ENCODE assay signal across 10 cellular contexts in the genomic region with DNA sequence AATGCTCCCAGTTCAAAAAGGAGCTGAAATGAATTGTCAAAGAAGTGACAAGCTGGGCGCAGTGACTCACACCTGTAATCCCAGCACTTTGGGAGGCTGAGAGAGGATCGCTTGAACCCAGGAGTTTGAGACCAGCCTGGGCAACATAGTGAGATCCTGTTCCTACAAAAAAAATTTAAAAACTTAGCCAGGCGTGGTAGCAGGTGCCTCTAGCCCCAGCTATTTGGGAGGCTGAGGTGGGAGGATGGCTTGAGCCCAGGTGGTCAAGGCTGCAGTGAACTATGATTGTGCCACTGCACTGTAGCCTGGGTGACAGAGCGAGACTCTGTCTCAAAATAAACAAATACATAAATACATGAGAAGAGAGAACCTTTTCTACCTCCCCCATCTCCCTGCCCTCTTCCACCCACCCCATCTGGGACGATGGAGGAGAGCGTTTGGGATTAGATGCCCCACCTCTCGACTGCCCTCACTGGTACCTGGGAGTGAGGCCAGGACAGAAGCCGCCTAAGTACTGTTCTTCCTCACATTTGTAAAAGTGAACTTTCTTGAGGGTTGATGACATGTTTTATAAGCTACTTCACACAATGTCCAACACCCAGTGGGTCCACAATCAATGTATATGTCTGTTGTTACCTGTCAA. TPM values are rescaled to one million over a fixed set of nuclear protein-coding genes. Genes with fewer than 3 reads are reported as not detected.
DNase-seq lines count a peak whose midpoint lies in the region; ATAC-seq and TF ChIP-seq lines count a peak whose summit lies in the region.
"Had no signal": no experiment of that assay in that cellular context is flagged by ENCODE, and none has a peak within 500 bp of the region (broad histone marks: within the 10 kb centered on the region; RNA-seq: fewer than 3 reads in every experiment).

No MANE protein-coding gene starts in this region.

- POLR2A ChIA-PET in CD4-positive, alpha-beta T cell (lab: Charles Lee): interaction anchor here (0.7 to 5.0 kb wide), 10 partner anchors 42 to 131 kb away, joined by 3 to 68 read pairs (median 7); a partner anchor contains a TSS
- POLR2A ChIA-PET in T-cell (lab: Charles Lee): interaction anchor here (0.7 to 2.1 kb wide), 2 partner anchors 51 to 52 kb away, joined by 5 to 6 read pairs; no protein-coding TSS in a partner anchor

- peaks cover 6% of the 10 kb centered on the region for H3K4me1 ChIP-seq in prostate gland (replicated peaks)

- H3K36me3 Mint-ChIP-seq in CD4-positive, alpha-beta T cell (ENCODE audit: low read depth): peaks cover 39% of the 10 kb centered on the region
- peaks cover 17% of the 10 kb centered on the region for H3K36me3 Mint-ChIP-seq in T-cell

- H3K9me3 ChIP-seq in CD4-positive, alpha-beta T cell (ENCODE audit: control insufficient read depth, low read length): no peaks in the 10 kb centered on the region
- H3K9me3 ChIP-seq in prostate gland: no peaks in the 10 kb centered on the region

- H3K27me3 ChIP-seq in CD4-positive, alpha-beta T cell (ENCODE audit: control insufficient read depth, insufficient read depth, low read length): no peaks in the 10 kb centered on the region
- H3K27me3 ChIP-seq in prostate gland (replicated peaks; ENCODE audit: insufficient read depth): no peaks in the 10 kb centered on the region

- peak in 1 of 10 experiments; percentile 24 for DNase-seq in CD4-positive, alpha-beta T cell
- DNase-seq in T-cell (peak in 2 of 34 experiments; percentile 19 to 22), epithelial cell of prostate (ENCODE audit: low read depth, low spot score) (no peak), prostate gland (ENCODE audit: low spot score) (no peak), HPDE6-E6E7 (ENCODE audit: extremely low spot score) (no peak)
- DNase-seq: NCI-H69, retina had no signal

- TF ChIP-seq POLR2A in prostate gland (IDR thresholded peaks at IDR 0.05): no peak

- CTCF ChIA-PET in CD4-positive, alpha-beta T cell (lab: Charles Lee): interaction anchor here (1.2 to 8.5 kb wide), 5 partner anchors 52 to 136 kb away, joined by 3 to 75 read pairs (median 15); no protein-coding TSS in a partner anchor
- CTCF ChIA-PET in T-cell (lab: Charles Lee): interaction anchor here (1.2 to 4.4 kb wide), 3 partner anchors 81 to 144 kb away, joined by 5 to 27 read pairs (median 7); no protein-coding TSS in a partner anchor

- peak overlapping the region; percentile 89 for H3K27ac Mint-ChIP-seq in CD4-positive, alpha-beta T cell
- peak overlapping the region; percentile 94 to 99 for H3K27ac Mint-ChIP-seq in T-cell

- no peak overlapping the region for H3K4me3 ChIP-seq in prostate gland

- H3K4me1 Mint-ChIP-seq in CD4-positive, alpha-beta T cell (ENCODE audit: low read depth): peaks cover 67% of the 10 kb centered on the region
- peaks cover 69 to 75% (median 69%) of the 10 kb centered on the region in 3 donors for H3K4me1 Mint-ChIP-seq in T-cell

- H3K36me3 ChIP-seq in prostate gland: no peaks in the 10 kb centered on the region

- intact Hi-C loops in CD4-positive, alpha-beta T cell (cut with DNase I, micrococcal nuclease): loop anchor here (5.0 kb wide), 4 partner anchors 44 to 139 kb away; no protein-coding TSS in a partner anchor
- intact Hi-C loops in prostate gland (cut with DNase I): loop anchor here (5.0 kb wide), 2 partner anchors 54 to 74 kb away; no protein-coding TSS in a partner anchor

- ATAC-seq in CD4-positive, alpha-beta T cell (ENCODE audit: poor library complexity): no peak
- ATAC-seq in T-cell (replicated peaks in 1 of 4) (no peak), HG02870 (IDR thresholded peaks at IDR 0.05; ENCODE audit: unreplicated experiment) (no peak), HG03521 (IDR thresholded peaks at IDR 0.05; ENCODE audit: unreplicated experiment) (no peak), GM19351 (IDR thresholded peaks at IDR 0.05; ENCODE audit: unreplicated experiment) (no peak)

- H3K4me3 Mint-ChIP-seq in CD4-positive, alpha-beta T cell: peak overlapping the region; percentile 86
- H3K4me3 Mint-ChIP-seq in T-cell: peak overlapping the region; percentile 85 to 100 (median 94)

- H3K9me3 Mint-ChIP-seq in CD4-positive, alpha-beta T cell: no peaks in the 10 kb centered on the region
- H3K9me3 Mint-ChIP-seq in T-cell: no peaks in the 10 kb centered on the region

- H3K27ac ChIP-seq in CD4-positive, alpha-beta T cell (ENCODE audit: low read depth, low read length): peak overlapping the region; percentile 94
- H3K27ac ChIP-seq in epithelial cell of prostate (peak overlapping the region; percentile 99), prostate gland (peak overlapping the region; percentile 91 to 92)

- WGBS in prostate gland: 49% methylated on average over 8 of the region's 8 CpGs

- TF ChIP-seq CTCF in CD4-positive, alpha-beta T cell (IDR thresholded peaks at IDR 0.05): no peak
- TF ChIP-seq CTCF in prostate gland (IDR thresholded peaks at IDR 0.05): no peak

- H3K27me3 Mint-ChIP-seq in CD4-positive, alpha-beta T cell: no peaks in the 10 kb centered on the region
- H3K27me3 Mint-ChIP-seq in T-cell: no peaks in the 10 kb centered on the region

RNA-seq across cellular contexts. Expression of a gene that starts 2.4 kb away (rescaled TPM):
- total RNA-seq in CD4-positive, alpha-beta T cell: 100 to 1,000 TPM; 145 to 147 TPM
- 100 to 1,000 TPM; 186 to 281 (median 221) TPM for total RNA-seq in T-cell
- 10 to 100 TPM; 30.7 to 89.2 TPM for total RNA-seq in prostate gland

RNA-seq across cellular contexts. Expression of a gene that starts 47.6 kb away (rescaled TPM):
- total RNA-seq in CD4-positive, alpha-beta T cell: 10 to 100 TPM; 31.9 to 33.9 TPM
- 10 to 100 TPM; 53.5 to 83.2 (median 73.9) TPM for total RNA-seq in T-cell
- total RNA-seq in prostate gland: 10 to 100 TPM; 55.4 to 71.7 TPM
